Comparison of ENCODE assay signal across 20 cellular contexts in the genomic region with DNA sequence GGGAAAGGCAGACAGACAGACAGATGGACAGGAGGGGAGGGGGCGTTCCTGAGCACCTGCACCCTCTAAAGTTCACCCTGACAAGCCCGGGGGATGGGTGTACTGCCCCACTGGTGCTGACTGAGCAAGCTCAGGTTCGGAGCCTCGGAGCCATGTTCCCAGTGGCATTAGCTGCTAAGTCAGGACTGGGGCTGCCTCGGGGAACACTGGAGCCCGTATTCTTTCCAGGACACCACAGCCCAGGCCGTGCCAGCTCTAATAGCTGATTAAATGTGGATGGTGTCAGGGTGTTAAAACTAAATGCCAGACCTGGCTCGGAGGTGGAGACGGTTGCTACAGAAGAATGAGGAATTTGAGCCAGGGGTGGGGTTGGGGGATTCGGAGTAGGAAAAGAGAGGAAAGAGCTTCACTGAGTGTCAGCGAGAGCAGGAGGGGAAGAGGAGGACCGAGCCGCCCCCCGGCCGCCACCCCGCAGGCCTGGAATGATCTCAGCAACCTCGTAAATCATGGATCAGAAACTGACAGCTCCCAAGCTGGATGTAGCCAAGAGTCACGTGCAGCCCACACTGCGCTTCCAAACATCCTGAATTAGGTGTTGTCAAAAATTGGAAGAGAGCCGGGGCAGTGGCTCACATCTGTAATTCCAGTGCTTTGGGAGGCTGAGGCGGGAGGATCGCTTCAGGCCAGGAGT. TPM values are rescaled to one million over a fixed set of nuclear protein-coding genes. Genes with fewer than 3 reads are reported as not detected.
DNase-seq lines count a peak whose midpoint lies in the region; ATAC-seq and TF ChIP-seq lines count a peak whose summit lies in the region.
"Had no signal": no experiment of that assay in that cellular context is flagged by ENCODE, and none has a peak within 500 bp of the region (broad histone marks: within the 10 kb centered on the region; RNA-seq: fewer than 3 reads in every experiment).

No MANE protein-coding gene starts in this region.

- POLR2A ChIA-PET in activated CD8-positive, alpha-beta T cell treated with anti-CD3 and anti-CD28 coated beads, Interleukin-2, amount 10 ng/mL, durations not matched to agents 7 days and 5 days (lab: Charles Lee): interaction anchor here (1.3 kb wide), 1 partner anchor 44 kb away, joined by 3 read pairs; no protein-coding TSS in a partner anchor
- POLR2A ChIA-PET in activated CD8-positive, alpha-beta T cell treated with anti-CD3 and anti-CD28 coated beads for 36 hours (lab: Charles Lee): interaction anchor here (0.7 kb wide), 2 partner anchors 32 to 53 kb away, joined by 3 read pairs; no protein-coding TSS in a partner anchor
- POLR2A ChIA-PET in T-cell (lab: Charles Lee): interaction anchor here in 1 of 2 donors (0.6 kb wide), 1 partner anchor 9 kb away, joined by 4 read pairs; no protein-coding TSS in a partner anchor

- H3K9me3 ChIP-seq in right atrium auricular region: no peaks in the 10 kb centered on the region
- H3K9me3 ChIP-seq in sigmoid colon: no peaks in the 10 kb centered on the region
- H3K9me3 ChIP-seq: adrenal gland, gastroesophageal sphincter, prostate gland, tibial artery had no signal

- no peak for TF ChIP-seq CTCF in activated CD8-positive, alpha-beta T cell treated with anti-CD3 and anti-CD28 coated beads for 36 hours (IDR thresholded peaks at IDR 0.05)
- TF ChIP-seq CTCF in right atrium auricular region (IDR thresholded peaks at IDR 0.05) (no peak), sigmoid colon (IDR thresholded peaks at IDR 0.05) (no peak)

- CTCF ChIA-PET in activated CD8-positive, alpha-beta T cell treated with anti-CD3 and anti-CD28 coated beads, Interleukin-2, amount 10 ng/mL, durations not matched to agents 7 days and 5 days (lab: Charles Lee): interaction anchor here (1.4 kb wide), 1 partner anchor 26 kb away, joined by 6 read pairs; no protein-coding TSS in a partner anchor
- CTCF ChIA-PET in activated CD8-positive, alpha-beta T cell treated with anti-CD3 and anti-CD28 coated beads for 36 hours (lab: Charles Lee): interaction anchor here (1.0 to 2.4 kb wide), 2 partner anchors 9 to 26 kb away, joined by 4 to 5 read pairs; no protein-coding TSS in a partner anchor
- CTCF ChIA-PET in T-cell (lab: Charles Lee): no interaction called here

- no peak for ATAC-seq in activated CD8-positive, alpha-beta T cell treated with anti-CD3 and anti-CD28 coated beads, Interleukin-2, amount 10 ng/mL, durations not matched to agents 7 days and 5 days
- ATAC-seq in activated CD8-positive, alpha-beta T cell treated with anti-CD3 and anti-CD28 coated beads for 36 hours: no peak
- no peak for ATAC-seq in T-cell (replicated peaks in 1 of 4)
- ATAC-seq: esophagus mucosa, gastroesophageal sphincter had no signal

- WGBS in sigmoid colon, 2 donors: 85 to 88% methylated on average over 22 of the region's 22 CpGs

- peaks cover 44% of the 10 kb centered on the region for H3K36me3 ChIP-seq in right atrium auricular region
- peaks cover 9 to 95% (median 57%) of the 10 kb centered on the region in 4 donors for H3K36me3 ChIP-seq in sigmoid colon

- H3K4me1 ChIP-seq in right atrium auricular region (peaks cover 0 to 41% of the 10 kb centered on the region in 2 donors), sigmoid colon (peaks cover 0 to 24% (median 8%) of the 10 kb centered on the region in 4 donors)
- H3K4me1 ChIP-seq: gastroesophageal sphincter, prostate gland, tibial artery had no signal

- peaks cover 82% of the 10 kb centered on the region for H3K36me3 Mint-ChIP-seq in activated CD8-positive, alpha-beta T cell treated with anti-CD3 and anti-CD28 coated beads, Interleukin-2, amount 10 ng/mL, durations not matched to agents 7 days and 5 days (ENCODE audit: low read depth)
- H3K36me3 Mint-ChIP-seq in activated CD8-positive, alpha-beta T cell treated with anti-CD3 and anti-CD28 coated beads for 36 hours (ENCODE audit: low read depth): peaks cover 51% of the 10 kb centered on the region
- peaks cover 13% of the 10 kb centered on the region for H3K36me3 Mint-ChIP-seq in T-cell

- no peak for DNase-seq in activated CD8-positive, alpha-beta T cell treated with anti-CD3 and anti-CD28 coated beads, Interleukin-2, amount 10 ng/mL, durations not matched to agents 7 days and 5 days
- DNase-seq in activated CD8-positive, alpha-beta T cell treated with anti-CD3 and anti-CD28 coated beads for 36 hours: no peak
- DNase-seq in T-cell (no peak), right atrium auricular region (ENCODE audit: low spot score) (no peak), sigmoid colon (no peak), cerebellar nuclear complex (lab: John Stamatoyannopoulos, UW) (no peak), EL (no peak), SKM-1 (lab: John Stamatoyannopoulos, UW; ENCODE audit: unreplicated experiment) (no peak)
- DNase-seq: ACHN; COR-L47; NCI-H1436; NCI-H774; PC-9; stimulated activated CD4-positive, alpha-beta T cell treated with anti-CD3 and anti-CD28 coated beads, Interleukin-12 subunit alpha, Interleukin-12 subunit beta, amount 100 ng/mL, for 4 hours; tibial artery had no signal

- H3K27me3 ChIP-seq in right atrium auricular region (no peaks in the 10 kb centered on the region), sigmoid colon (no peaks in the 10 kb centered on the region)
- H3K27me3 ChIP-seq: adrenal gland, gastroesophageal sphincter, tibial artery had no signal

- H3K27me3 Mint-ChIP-seq in activated CD8-positive, alpha-beta T cell treated with anti-CD3 and anti-CD28 coated beads, Interleukin-2, amount 10 ng/mL, durations not matched to agents 7 days and 5 days (ENCODE audit: low read depth): no peaks in the 10 kb centered on the region
- H3K27me3 Mint-ChIP-seq in activated CD8-positive, alpha-beta T cell treated with anti-CD3 and anti-CD28 coated beads for 36 hours: no peaks in the 10 kb centered on the region
- no peaks in the 10 kb centered on the region for H3K27me3 Mint-ChIP-seq in T-cell

- H3K27ac ChIP-seq in right atrium auricular region: peak overlapping the region; percentile 51 to 56
- H3K27ac ChIP-seq in sigmoid colon: peak overlapping the region in 3 of 4 donors; percentile 29 to 68 (median 59)
- H3K27ac ChIP-seq: PC-9, prostate gland, tibial artery had no signal

- peak overlapping the region; percentile 85 for H3K27ac Mint-ChIP-seq in activated CD8-positive, alpha-beta T cell treated with anti-CD3 and anti-CD28 coated beads, Interleukin-2, amount 10 ng/mL, durations not matched to agents 7 days and 5 days
- H3K27ac Mint-ChIP-seq in activated CD8-positive, alpha-beta T cell treated with anti-CD3 and anti-CD28 coated beads for 36 hours: no peak overlapping the region
- peak overlapping the region; percentile 28 to 77 for H3K27ac Mint-ChIP-seq in T-cell

- intact Hi-C loops in activated CD8-positive, alpha-beta T cell treated with anti-CD3 and anti-CD28 coated beads for 36 hours (cut with micrococcal nuclease): no loop called here
- intact Hi-C loops in sigmoid colon (cut with DNase I): no loop called here

- TF ChIP-seq POLR2A in sigmoid colon (IDR thresholded peaks at IDR 0.05): no peak

- H3K4me3 Mint-ChIP-seq in activated CD8-positive, alpha-beta T cell treated with anti-CD3 and anti-CD28 coated beads, Interleukin-2, amount 10 ng/mL, durations not matched to agents 7 days and 5 days: no peak overlapping the region
- no peak overlapping the region for H3K4me3 Mint-ChIP-seq in activated CD8-positive, alpha-beta T cell treated with anti-CD3 and anti-CD28 coated beads for 36 hours
- H3K4me3 Mint-ChIP-seq in T-cell: peak overlapping the region in 1 of 3 donors; percentile 70

- peaks cover 78% of the 10 kb centered on the region for H3K4me1 Mint-ChIP-seq in activated CD8-positive, alpha-beta T cell treated with anti-CD3 and anti-CD28 coated beads, Interleukin-2, amount 10 ng/mL, durations not matched to agents 7 days and 5 days (ENCODE audit: low read depth)
- peaks cover 52% of the 10 kb centered on the region for H3K4me1 Mint-ChIP-seq in activated CD8-positive, alpha-beta T cell treated with anti-CD3 and anti-CD28 coated beads for 36 hours (ENCODE audit: low read depth)
- peaks cover 37 to 72% (median 51%) of the 10 kb centered on the region in 3 donors for H3K4me1 Mint-ChIP-seq in T-cell

- TF ChIP-seq EP300 in sigmoid colon (IDR thresholded peaks at IDR 0.05): no peak

- no peaks in the 10 kb centered on the region for H3K9me3 Mint-ChIP-seq in activated CD8-positive, alpha-beta T cell treated with anti-CD3 and anti-CD28 coated beads, Interleukin-2, amount 10 ng/mL, durations not matched to agents 7 days and 5 days (ENCODE audit: insufficient read depth)
- H3K9me3 Mint-ChIP-seq in activated CD8-positive, alpha-beta T cell treated with anti-CD3 and anti-CD28 coated beads for 36 hours: no peaks in the 10 kb centered on the region
- no peaks in the 10 kb centered on the region for H3K9me3 Mint-ChIP-seq in T-cell

- H3K4me3 ChIP-seq in right atrium auricular region (no peak overlapping the region), sigmoid colon (no peak overlapping the region)
- H3K4me3 ChIP-seq: adrenal gland, gastroesophageal sphincter, PC-9, prostate gland, tibial artery had no signal

RNA-seq across cellular contexts. Expression of a gene that starts 10.4 kb away (rescaled TPM):
- total RNA-seq in activated CD8-positive, alpha-beta T cell treated with anti-CD3 and anti-CD28 coated beads, Interleukin-2, amount 10 ng/mL, durations not matched to agents 7 days and 5 days: 100 to 1,000 TPM; 218 to 234 TPM
- total RNA-seq in activated CD8-positive, alpha-beta T cell treated with anti-CD3 and anti-CD28 coated beads for 36 hours: 100 to 1,000 TPM; 141 to 145 TPM
- total RNA-seq in T-cell (100 to 1,000 TPM; 101 to 152 (median 141) TPM), right atrium auricular region (10 to 100 TPM; 82.2 to 97.4 TPM), sigmoid colon (10 to 100 TPM; 48.2 to 76.4 (median 65.3) TPM)
- 100 to 1,000 TPM; 196 to 278 (median 253) TPM for polyA plus RNA-seq in sigmoid colon

RNA-seq across cellular contexts. Expression of a gene that starts 39.9 kb away (rescaled TPM):
- total RNA-seq in activated CD8-positive, alpha-beta T cell treated with anti-CD3 and anti-CD28 coated beads, Interleukin-2, amount 10 ng/mL, durations not matched to agents 7 days and 5 days: under 1 TPM; 0.16 to 0.18 TPM
- total RNA-seq in activated CD8-positive, alpha-beta T cell treated with anti-CD3 and anti-CD28 coated beads for 36 hours: not detected
- total RNA-seq in T-cell (under 1 TPM in 1 of 5 donors, not detected in 4; 0.16 TPM), right atrium auricular region (not detected), sigmoid colon (under 1 TPM in 1 of 4 donors, not detected in 3; 0.55 TPM)
- 10 to 100 TPM in 1 of 3 donors, 1 to 10 TPM in 2; 1.8 to 24.0 (median 8.5) TPM for polyA plus RNA-seq in sigmoid colon
- total RNA-seq: bronchial epithelial cell, esophagus mucosa, gastroesophageal sphincter, PC-9, prostate gland had no signal

RNA-seq across cellular contexts. Expression of a gene that starts 46.8 kb away (rescaled TPM):
- total RNA-seq in activated CD8-positive, alpha-beta T cell treated with anti-CD3 and anti-CD28 coated beads, Interleukin-2, amount 10 ng/mL, durations not matched to agents 7 days and 5 days: 10 to 100 TPM; 59.1 to 63.1 TPM
- total RNA-seq in activated CD8-positive, alpha-beta T cell treated with anti-CD3 and anti-CD28 coated beads for 36 hours: 10 to 100 TPM; 46.6 TPM
- 10 to 100 TPM; 43.6 to 85.7 (median 81.8) TPM for total RNA-seq in T-cell
- 10 to 100 TPM; 33.8 to 50.0 TPM for total RNA-seq in right atrium auricular region
- 10 to 100 TPM; 35.4 to 53.2 (median 44.8) TPM for total RNA-seq in sigmoid colon
- polyA plus RNA-seq in sigmoid colon: 10 to 100 TPM; 22.8 to 39.1 (median 23.8) TPM

Comparison
In these comparisons a context has a peak if more than half of its experiments do, and no peak if none do; other contexts are left out.
1. CTCF ChIA-PET loops: an anchor here in activated CD8-positive, alpha-beta T cell treated with anti-CD3 and anti-CD28 coated beads, Interleukin-2, amount 10 ng/mL, durations not matched to agents 7 days and 5 days (1.4 kb wide) and activated CD8-positive, alpha-beta T cell treated with anti-CD3 and anti-CD28 coated beads for 36 hours (1.0 to 2.4 kb wide); none called in T-cell.